13 cellular contexts compared by ENCODE assay signal in the genomic region with DNA sequence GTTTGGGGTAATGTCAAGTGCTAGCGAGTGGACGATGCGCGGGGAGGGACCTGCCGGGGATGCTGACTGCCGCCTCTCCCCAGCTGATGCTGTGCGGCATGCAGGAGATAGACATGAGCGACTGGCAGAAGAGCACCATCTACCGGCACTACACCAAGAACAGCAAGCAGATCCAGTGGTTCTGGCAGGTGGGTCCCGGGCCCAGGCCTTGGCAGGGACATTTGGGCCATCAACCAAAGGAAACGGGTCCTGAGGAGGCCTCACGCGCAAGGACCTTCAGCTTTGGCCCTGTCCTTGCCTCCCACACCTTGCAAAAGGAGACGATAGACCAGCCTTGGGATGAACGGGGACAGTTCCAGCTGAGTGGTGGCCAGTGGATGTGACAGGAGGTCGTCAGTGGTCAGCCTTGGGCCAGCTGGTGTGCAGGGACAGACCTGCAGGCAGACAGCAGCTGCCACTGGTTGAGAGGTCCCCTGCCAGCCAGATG. TPM values are rescaled to one million over a fixed set of nuclear protein-coding genes. Genes with fewer than 3 reads are reported as not detected.
DNase-seq lines count a peak whose midpoint lies in the region; ATAC-seq and TF ChIP-seq lines count a peak whose summit lies in the region.
"Had no signal": no experiment of that assay in that cellular context is flagged by ENCODE, and none has a peak within 500 bp of the region (broad histone marks: within the 10 kb centered on the region; RNA-seq: fewer than 3 reads in every experiment).

No MANE protein-coding gene starts in this region.

- no peaks in the 10 kb centered on the region for H3K4me1 Mint-ChIP-seq in activated CD4-positive, alpha-beta T cell treated with anti-CD3 and anti-CD28 coated beads, Interleukin-2, amount 10 ng/mL, durations not matched to agents 7 days and 5 days
- H3K4me1 Mint-ChIP-seq: CD4-positive, alpha-beta memory T cell had no signal

- H3K27me3 ChIP-seq in lower lobe of right lung (ENCODE audit: low read depth), result no peaks in the 10 kb centered on the region
- H3K27me3 ChIP-seq: gastrocnemius medialis had no signal

- peaks cover 94% of the 10 kb centered on the region for H3K36me3 ChIP-seq in lower lobe of right lung

- POLR2A ChIA-PET in AG04449 (lab: Yijun Ruan, JAX), result no interaction called here
- POLR2A ChIA-PET in activated CD4-positive, alpha-beta T cell treated with anti-CD3 and anti-CD28 coated beads, Interleukin-2, amount 10 ng/mL, durations not matched to agents 7 days and 5 days (lab: Charles Lee), result no interaction called here

- H3K27ac Mint-ChIP-seq in activated CD4-positive, alpha-beta T cell treated with anti-CD3 and anti-CD28 coated beads, Interleukin-2, amount 10 ng/mL, durations not matched to agents 7 days and 5 days, result no peak overlapping the region

- no peak overlapping the region for H3K4me3 Mint-ChIP-seq in activated CD4-positive, alpha-beta T cell treated with anti-CD3 and anti-CD28 coated beads, Interleukin-2, amount 10 ng/mL, durations not matched to agents 7 days and 5 days
- H3K4me3 Mint-ChIP-seq: CD4-positive, alpha-beta memory T cell had no signal

- peaks cover 15% of the 10 kb centered on the region for H3K36me3 Mint-ChIP-seq in activated CD4-positive, alpha-beta T cell treated with anti-CD3 and anti-CD28 coated beads, Interleukin-2, amount 10 ng/mL, durations not matched to agents 7 days and 5 days (ENCODE audit: low read depth)

- TF ChIP-seq CTCF in AG04449 (IDR thresholded peaks at IDR 0.05; ENCODE audit: insufficient read depth, low read length, missing control alignments), result peak; percentile 57
- TF ChIP-seq CTCF in HFF-Myc (IDR thresholded peaks at IDR 0.05; ENCODE audit: low read depth, low read length, missing control alignments), result peak; percentile 28
- peak; percentile 2 for TF ChIP-seq CTCF in cardiac fibroblast (IDR thresholded peaks at IDR 0.05; ENCODE audit: low read depth, low read length)
- TF ChIP-seq CTCF in lower lobe of right lung (IDR thresholded peaks at IDR 0.05), result no peak

- DNase-seq in AG04449 (ENCODE audit: low read depth, low spot score), result no peak
- no peak for DNase-seq in HFF-Myc (ENCODE audit: extremely low read depth, low read depth)
- DNase-seq in cardiac fibroblast (ENCODE audit: low read depth in 2 of 2), result peak in 1 of 2 donors; percentile 28
- peak; percentile 33 for DNase-seq in lower lobe of right lung
- DNase-seq in NK-92 treated with Interleukin-12 subunit alpha and Interleukin-12 subunit beta, amount 100 ng/mL, for 24 hours (lab: John Stamatoyannopoulos, UW), result no peak
- no peak for DNase-seq in activated CD4-positive, alpha-beta T cell treated with anti-CD3 and anti-CD28 coated beads for 4 hours
- no peak for DNase-seq in NCI-H510A (lab: John Stamatoyannopoulos, UW)
- no peak for DNase-seq in activated CD4-positive, alpha-beta T cell treated with anti-CD3 and anti-CD28 coated beads, Interleukin-2, amount 10 ng/mL, durations not matched to agents 7 days and 5 days
- DNase-seq: CD4-positive, alpha-beta memory T cell; gastrocnemius medialis; NCI-H1105 treated with DMSO at 0.1 percent for 48 hours; Right ventricle myocardium superior had no signal

- CTCF ChIA-PET in AG04449 (lab: Yijun Ruan, JAX), result interaction anchor here (0.7 to 23.1 kb wide), 11 partner anchors 9 to 215 kb away, joined by 3 to 598 read pairs (median 3); a partner anchor contains a TSS
- CTCF ChIA-PET in activated CD4-positive, alpha-beta T cell treated with anti-CD3 and anti-CD28 coated beads, Interleukin-2, amount 10 ng/mL, durations not matched to agents 7 days and 5 days (lab: Charles Lee), result no interaction called here

- intact Hi-C loops in lower lobe of right lung (cut with DNase I), result no loop called here

- H3K9me3 ChIP-seq in lower lobe of right lung, result no peaks in the 10 kb centered on the region
- H3K9me3 ChIP-seq: gastrocnemius medialis had no signal

- no peaks in the 10 kb centered on the region for H3K27me3 Mint-ChIP-seq in activated CD4-positive, alpha-beta T cell treated with anti-CD3 and anti-CD28 coated beads, Interleukin-2, amount 10 ng/mL, durations not matched to agents 7 days and 5 days
- H3K27me3 Mint-ChIP-seq: CD4-positive, alpha-beta memory T cell had no signal

- H3K4me3 ChIP-seq in AG04449 (ENCODE audit: low read depth, low read length), result no peak overlapping the region
- no peak overlapping the region for H3K4me3 ChIP-seq in HFF-Myc (replicated peaks; ENCODE audit: low read depth, low read length)
- H3K4me3 ChIP-seq in cardiac fibroblast (replicated peaks in 1 of 2; ENCODE audit: low read depth in 2 of 2, low read length in 2 of 2), result no peak overlapping the region
- no peak overlapping the region for H3K4me3 ChIP-seq in lower lobe of right lung
- H3K4me3 ChIP-seq: gastrocnemius medialis had no signal

- peaks cover 7% of the 10 kb centered on the region for H3K4me1 ChIP-seq in lower lobe of right lung
- H3K4me1 ChIP-seq: gastrocnemius medialis had no signal

- H3K9me3 Mint-ChIP-seq in activated CD4-positive, alpha-beta T cell treated with anti-CD3 and anti-CD28 coated beads, Interleukin-2, amount 10 ng/mL, durations not matched to agents 7 days and 5 days, result no peaks in the 10 kb centered on the region
- H3K9me3 Mint-ChIP-seq: CD4-positive, alpha-beta memory T cell had no signal

- no peak for ATAC-seq in lower lobe of right lung
- ATAC-seq: gastrocnemius medialis, HCT116 had no signal

- H3K27ac ChIP-seq in lower lobe of right lung, result no peak overlapping the region
- H3K27ac ChIP-seq: gastrocnemius medialis had no signal

RNA-seq across cellular contexts. Expression of a gene that starts 13.6 kb away (rescaled TPM):
- 2.7 TPM for total RNA-seq in lower lobe of right lung
- 1 to 10 TPM in 1 of 2 experiments, under 1 TPM in 1; 0.99 to 1.0 TPM for total RNA-seq in activated CD4-positive, alpha-beta T cell treated with anti-CD3 and anti-CD28 coated beads, Interleukin-2, amount 10 ng/mL, durations not matched to agents 7 days and 5 days
